Comparison of ENCODE assay signal across 16 cellular contexts in the genomic region with DNA sequence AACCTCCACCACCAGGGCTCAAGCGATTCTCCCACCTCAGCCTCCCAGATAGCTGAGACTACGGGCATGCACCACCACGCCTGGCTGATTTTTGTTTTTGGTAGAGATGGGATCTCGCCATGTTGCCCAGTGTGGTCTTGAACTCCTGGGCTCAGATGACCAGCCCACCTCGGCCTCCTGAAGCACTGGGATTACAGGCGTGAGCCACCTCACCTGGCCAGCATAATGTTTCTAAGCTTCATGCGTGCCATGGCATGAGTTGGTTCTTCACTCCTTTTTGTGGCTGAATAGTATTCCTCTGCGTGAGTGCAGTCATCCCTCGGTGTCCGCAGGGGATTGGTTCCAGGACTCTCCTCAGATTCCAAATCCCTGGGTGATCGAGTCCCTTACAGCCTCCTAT. TPM values are rescaled to one million over a fixed set of nuclear protein-coding genes. Genes with fewer than 3 reads are reported as not detected.
A peak's percentile ranks its signal among the peaks of the same experiment; 100 is the strongest.
DNase-seq lines count a peak whose midpoint lies in the region; ATAC-seq and TF ChIP-seq lines count a peak whose summit lies in the region.
"Had no signal": no experiment of that assay in that cellular context is flagged by ENCODE, and none has a peak within 500 bp of the region (broad histone marks: within the 10 kb centered on the region; RNA-seq: fewer than 3 reads in every experiment).

No MANE protein-coding gene starts in this region.

- no peak for TF ChIP-seq EP300 in SK-N-SH (IDR thresholded peaks at IDR 0.05; ENCODE audit: borderline replicate concordance in 1 of 2, low read depth in 1 of 2, low read length in 1 of 2)

- no peak overlapping the region for H3K9ac ChIP-seq in SK-N-SH

- no peak overlapping the region for H3K4me2 ChIP-seq in SK-N-SH

- H3K36me3 Mint-ChIP-seq in stimulated activated memory B cell treated with anti-CD40 and anti-IgM and Interleukin-4, amounts not matched to agents 10 μg/mL and 1 μg/mL and 100 μg/mL, for 72 hours = peaks cover 2% of the 10 kb centered on the region

- H2AFZ ChIP-seq in SK-N-SH (ENCODE audit: low read depth) = no peak overlapping the region; the same call in 1 of the 2 replicates

- in situ Hi-C loops in G401 (cut with HindIII; ENCODE audit: low sequenced_read_pairs) = no loop called here

- H3K4me3 ChIP-seq in SK-N-SH (ENCODE audit: low read depth in 2 of 2, low read length in 1 of 2) = no peak overlapping the region

- peaks cover 8% of the 10 kb centered on the region for H3K79me2 ChIP-seq in SK-N-SH (ENCODE audit: insufficient read depth)

- H3K9me3 ChIP-seq in SK-N-SH = no peaks in the 10 kb centered on the region
- H3K9me3 ChIP-seq: heart right ventricle, psoas muscle had no signal

- H3K9me3 Mint-ChIP-seq in stimulated activated memory B cell treated with anti-CD40 and anti-IgM and Interleukin-4, amounts not matched to agents 10 μg/mL and 1 μg/mL and 100 μg/mL, for 72 hours = no peaks in the 10 kb centered on the region
- H3K9me3 Mint-ChIP-seq: CD4-positive, CD25-positive, alpha-beta regulatory T cell had no signal

- no peak overlapping the region for H3K4me3 Mint-ChIP-seq in stimulated activated memory B cell treated with anti-CD40 and anti-IgM and Interleukin-4, amounts not matched to agents 10 μg/mL and 1 μg/mL and 100 μg/mL, for 72 hours

- no peaks in the 10 kb centered on the region for H3K36me3 ChIP-seq in SK-N-SH (replicated peaks in 1 of 2; ENCODE audit: control insufficient read depth in 1 of 2, insufficient read depth in 2 of 2, low read length in 1 of 2)
- H3K36me3 ChIP-seq: heart right ventricle, WERI-Rb-1 had no signal

- H3K9me2 ChIP-seq in SK-N-SH = no peaks in the 10 kb centered on the region

- no peaks in the 10 kb centered on the region for H3K27me3 Mint-ChIP-seq in stimulated activated memory B cell treated with anti-CD40 and anti-IgM and Interleukin-4, amounts not matched to agents 10 μg/mL and 1 μg/mL and 100 μg/mL, for 72 hours

- POLR2A ChIA-PET in SK-N-SH (lab: Yijun Ruan, JAX) = interaction anchor here (1.0 to 4.1 kb wide), 2 partner anchors 14 to 20 kb away, joined by 3 to 32 read pairs; a partner anchor contains a TSS

- H3K27ac ChIP-seq in SK-N-SH (ENCODE audit: low read depth in 2 of 2, low read length in 1 of 2) (peak overlapping the region; percentile 53 to 89; a peak in 1 of 4 replicates), layer of hippocampus (ENCODE audit: low read depth, low read length) (peak overlapping the region; percentile 71)
- H3K27ac ChIP-seq: 22Rv1, psoas muscle had no signal

- H3K27ac Mint-ChIP-seq in stimulated activated memory B cell treated with anti-CD40 and anti-IgM and Interleukin-4, amounts not matched to agents 10 μg/mL and 1 μg/mL and 100 μg/mL, for 72 hours = peak overlapping the region; percentile 35

- DNase-seq in SK-N-SH (no peak), DMS114 treated with DMSO at 0.1 percent for 48 hours (lab: John Stamatoyannopoulos, UW; ENCODE audit: unreplicated experiment) (no peak), G401 (ENCODE audit: low spot score) (no peak)
- DNase-seq: CD4-positive, CD25-positive, alpha-beta regulatory T cell; heart right ventricle; NCI-H2081 treated with DMSO at 0.1 percent for 48 hours; NCI-H526; PC-3; psoas muscle; SW 1271; WERI-Rb-1 had no signal

- no peak for ATAC-seq in SK-N-SH treated with all-trans-retinoic acid at 6 μM for 48 hours
- ATAC-seq in stimulated activated memory B cell treated with anti-CD40 and anti-IgM and Interleukin-4, amounts not matched to agents 10 μg/mL and 1 μg/mL and 100 μg/mL, for 72 hours = no peak
- ATAC-seq: esophagus mucosa, PC-3, psoas muscle had no signal

- TF ChIP-seq CTCF in SK-N-SH (IDR thresholded peaks at IDR 0.05) = no peak

- WGBS in SK-N-SH (ENCODE audit: low lambda C conversion rate) = 90% methylated on average over 11 of the region's 11 CpGs

- H3K27me3 ChIP-seq in SK-N-SH (ENCODE audit: insufficient read depth) (no peaks in the 10 kb centered on the region), layer of hippocampus (ENCODE audit: control insufficient read depth, insufficient read depth, low read length) (no peaks in the 10 kb centered on the region)

- H3K4me1 Mint-ChIP-seq in stimulated activated memory B cell treated with anti-CD40 and anti-IgM and Interleukin-4, amounts not matched to agents 10 μg/mL and 1 μg/mL and 100 μg/mL, for 72 hours = peaks cover 37% of the 10 kb centered on the region

- peaks cover 15 to 22% of the 10 kb centered on the region in 2 experiments; a peak in 2 of 4 replicates for H3K4me1 ChIP-seq in SK-N-SH (ENCODE audit: control insufficient read depth in 1 of 2, insufficient read depth in 2 of 2, low read depth in 1 of 2, low read length in 1 of 2)

- no peaks in the 10 kb centered on the region for H4K20me1 ChIP-seq in SK-N-SH (ENCODE audit: insufficient read depth)

- CTCF ChIA-PET in SK-N-SH (lab: Yijun Ruan, JAX) = interaction anchor here (0.7 to 1.0 kb wide), 2 partner anchors 68 to 1829 kb away, joined by 3 to 4 read pairs; no protein-coding TSS in a partner anchor

- no peak for TF ChIP-seq RAD21 in SK-N-SH (IDR thresholded peaks at IDR 0.05; ENCODE audit: low read length)

- H3F3A ChIP-seq in SK-N-SH (replicated peaks; ENCODE audit: insufficient read depth) = peaks cover 19% of the 10 kb centered on the region

TF ChIP-seq in SK-N-SH, 30 proteins besides CTCF, POLR2A, EP300 and RAD21 (continues in another document):
- no peak for TF ChIP-seq TAF1 (IDR thresholded peaks at IDR 0.05; ENCODE audit: borderline replicate concordance, low read depth, low read length)
- no peak for TF ChIP-seq YY1 (IDR thresholded peaks at IDR 0.05; ENCODE audit: low read depth)
- TF ChIP-seq, protein P1, sequence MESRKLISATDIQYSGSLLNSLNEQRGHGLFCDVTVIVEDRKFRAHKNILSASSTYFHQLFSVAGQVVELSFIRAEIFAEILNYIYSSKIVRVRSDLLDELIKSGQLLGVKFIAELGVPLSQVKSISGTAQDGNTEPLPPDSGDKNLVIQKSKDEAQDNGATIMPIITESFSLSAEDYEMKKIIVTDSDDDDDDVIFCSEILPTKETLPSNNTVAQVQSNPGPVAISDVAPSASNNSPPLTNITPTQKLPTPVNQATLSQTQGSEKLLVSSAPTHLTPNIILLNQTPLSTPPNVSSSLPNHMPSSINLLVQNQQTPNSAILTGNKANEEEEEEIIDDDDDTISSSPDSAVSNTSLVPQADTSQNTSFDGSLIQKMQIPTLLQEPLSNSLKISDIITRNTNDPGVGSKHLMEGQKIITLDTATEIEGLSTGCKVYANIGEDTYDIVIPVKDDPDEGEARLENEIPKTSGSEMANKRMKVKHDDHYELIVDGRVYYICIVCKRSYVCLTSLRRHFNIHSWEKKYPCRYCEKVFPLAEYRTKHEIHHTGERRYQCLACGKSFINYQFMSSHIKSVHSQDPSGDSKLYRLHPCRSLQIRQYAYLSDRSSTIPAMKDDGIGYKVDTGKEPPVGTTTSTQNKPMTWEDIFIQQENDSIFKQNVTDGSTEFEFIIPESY (IDR thresholded peaks at IDR 0.05; ENCODE audit: borderline replicate concordance, low read depth) = no peak
- no peak for TF ChIP-seq GATA2 (CRISPR knock-in tag; IDR thresholded peaks at IDR 0.05)

TF ChIP-seq in SK-N-SH treated with all-trans-retinoic acid at 6 μM for 48 hours, 23 proteins besides CTCF, POLR2A, EP300 and RAD21 (continues in another document):
- TF ChIP-seq ESRRG (CRISPR knock-in tag; IDR thresholded peaks at IDR 0.05) (no peak), SNAI2 (CRISPR knock-in tag; IDR thresholded peaks at IDR 0.05) (no peak), ZFP3 (CRISPR knock-in tag; IDR thresholded peaks at IDR 0.05) (no peak), ZC3H10 (CRISPR knock-in tag; IDR thresholded peaks at IDR 0.05) (no peak), ZNF8 (CRISPR knock-in tag; IDR thresholded peaks at IDR 0.05) (no peak), TCF4 (CRISPR knock-in tag; IDR thresholded peaks at IDR 0.05; ENCODE audit: borderline replicate concordance) (no peak), ZFP30 (CRISPR knock-in tag; IDR thresholded peaks at IDR 0.05) (no peak), BACH2 (CRISPR knock-in tag; IDR thresholded peaks at IDR 0.05; ENCODE audit: borderline replicate concordance) (no peak), CSDC2 (CRISPR knock-in tag; IDR thresholded peaks at IDR 0.05) (no peak)
- TF ChIP-seq, protein P2, sequence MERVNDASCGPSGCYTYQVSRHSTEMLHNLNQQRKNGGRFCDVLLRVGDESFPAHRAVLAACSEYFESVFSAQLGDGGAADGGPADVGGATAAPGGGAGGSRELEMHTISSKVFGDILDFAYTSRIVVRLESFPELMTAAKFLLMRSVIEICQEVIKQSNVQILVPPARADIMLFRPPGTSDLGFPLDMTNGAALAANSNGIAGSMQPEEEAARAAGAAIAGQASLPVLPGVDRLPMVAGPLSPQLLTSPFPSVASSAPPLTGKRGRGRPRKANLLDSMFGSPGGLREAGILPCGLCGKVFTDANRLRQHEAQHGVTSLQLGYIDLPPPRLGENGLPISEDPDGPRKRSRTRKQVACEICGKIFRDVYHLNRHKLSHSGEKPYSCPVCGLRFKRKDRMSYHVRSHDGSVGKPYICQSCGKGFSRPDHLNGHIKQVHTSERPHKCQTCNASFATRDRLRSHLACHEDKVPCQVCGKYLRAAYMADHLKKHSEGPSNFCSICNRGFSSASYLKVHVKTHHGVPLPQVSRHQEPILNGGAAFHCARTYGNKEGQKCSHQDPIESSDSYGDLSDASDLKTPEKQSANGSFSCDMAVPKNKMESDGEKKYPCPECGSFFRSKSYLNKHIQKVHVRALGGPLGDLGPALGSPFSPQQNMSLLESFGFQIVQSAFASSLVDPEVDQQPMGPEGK (CRISPR knock-in tag; IDR thresholded peaks at IDR 0.05; ENCODE audit: borderline replicate concordance) = no peak

RNA-seq across cellular contexts. Expression of a gene that starts 4.2 kb away (rescaled TPM):
- polyA plus RNA-seq in SK-N-SH (2012; rRNA removed) = 3.5 and 5.9 TPM in 2 replicates
- 3.4 and 4.9 TPM in 2 replicates for polyA plus RNA-seq in SK-N-SH (2012; cell fraction: cytosol; rRNA removed)
- polyA plus RNA-seq in SK-N-SH (2012; cell fraction: nucleus; rRNA removed) = 13.6 and 14.8 TPM in 2 replicates
- total RNA-seq in G401 (2014; rRNA removed; shearing (Covaris generic)) = 10.0 and 16.2 TPM in 2 replicates

RNA-seq across cellular contexts. Expression of a gene that starts 14.4 kb away (rescaled TPM):
- 5.2 and 5.7 TPM in 2 replicates for polyA plus RNA-seq in SK-N-SH (2012; rRNA removed)
- polyA plus RNA-seq in SK-N-SH (2012; cell fraction: cytosol; rRNA removed) = 2.5 and 4.3 TPM in 2 replicates
- polyA plus RNA-seq in SK-N-SH (2012; cell fraction: nucleus; rRNA removed) = 20.2 and 24.9 TPM in 2 replicates
- total RNA-seq in G401 (2014; rRNA removed; shearing (Covaris generic)) = 5.2 and 7.7 TPM in 2 replicates

RNA-seq across cellular contexts. Expression of a gene that starts 15.2 kb away (rescaled TPM):
- 7.2 and 7.3 TPM in 2 replicates for polyA plus RNA-seq in SK-N-SH (2012; rRNA removed)
- 4.6 and 7.4 TPM in 2 replicates for polyA plus RNA-seq in SK-N-SH (2012; cell fraction: cytosol; rRNA removed)
- polyA plus RNA-seq in SK-N-SH (2012; cell fraction: nucleus; rRNA removed) = 7.4 and 10.1 TPM in 2 replicates
- 8.4 and 19.8 TPM in 2 replicates for total RNA-seq in G401 (2014; rRNA removed; shearing (Covaris generic))

RNA-seq across cellular contexts. Expression of a gene that starts 20.6 kb away (rescaled TPM):
- polyA plus RNA-seq in SK-N-SH (2012; rRNA removed) = 3.4 and 5.0 TPM in 2 replicates
- polyA plus RNA-seq in SK-N-SH (2012; cell fraction: cytosol; rRNA removed) = 2.7 and 5.2 TPM in 2 replicates
- polyA plus RNA-seq in SK-N-SH (2012; cell fraction: nucleus; rRNA removed) = 11.7 and 16.2 TPM in 2 replicates
- 1.6 and 1.7 TPM in 2 replicates for total RNA-seq in G401 (2014; rRNA removed; shearing (Covaris generic))

RNA-seq across cellular contexts. Expression of a gene that starts 39.5 kb away (rescaled TPM):
- polyA plus RNA-seq in SK-N-SH (2012; rRNA removed) = 5.0 and 5.5 TPM in 2 replicates
- 2.4 and 3.3 TPM in 2 replicates for polyA plus RNA-seq in SK-N-SH (2012; cell fraction: cytosol; rRNA removed)
- 17.9 and 20.4 TPM in 2 replicates for polyA plus RNA-seq in SK-N-SH (2012; cell fraction: nucleus; rRNA removed)
- 6.8 and 21.0 TPM in 2 replicates for total RNA-seq in G401 (2014; rRNA removed; shearing (Covaris generic))
